In genomic region chr3:168559012-168559411, GRCh38 we compare ENCODE assay signal across 1 cellular context.
TF ChIP-seq lines count a peak whose summit lies in the region.

No MANE protein-coding gene starts in this region.

TF ChIP-seq in WTC11, 78 proteins besides CTCF, POLR2A, EP300 and RAD21 (continued from another document):
- TF ChIP-seq ZSCAN18 (CRISPR knock-in tag; IDR thresholded peaks at IDR 0.05) (no peak), GRHL2 (CRISPR knock-in tag; IDR thresholded peaks at IDR 0.05; ENCODE audit: insufficient replicate concordance, severe bottlenecking) (no peak), NFE2L1 (CRISPR knock-in tag; IDR thresholded peaks at IDR 0.05) (no peak)
